ENCODE assay signal across 24 cellular contexts in genomic region chr1:208778417-208778816, GRCh38.
"Had no signal": no experiment of that assay in that cellular context is flagged by ENCODE, and none has a peak within 500 bp of the region (broad histone marks: within the 10 kb centered on the region; RNA-seq: fewer than 3 reads in every experiment).

No MANE protein-coding gene starts in this region.

- DNase-seq: activated CD4-positive, alpha-beta T cell treated with anti-CD3 and anti-CD28 coated beads for 4 hours; activated CD8-positive, alpha-beta memory T cell treated with anti-CD3 and anti-CD28 coated beads, Interleukin-2, amount 50 U/mL, for 48 hours; activated CD8-positive, alpha-beta T cell treated with anti-CD3 and anti-CD28 coated beads, Interleukin-2, amount 10 ng/mL, durations not matched to agents 7 days and 5 days; activated naive CD4-positive, alpha-beta T cell treated with anti-CD3 and anti-CD28 coated beads, Interleukin-2, amount 50 U/mL, for 16 hours; activated naive CD8-positive, alpha-beta T cell treated with anti-CD3 and anti-CD28 coated beads, Interleukin-2, amount 10 ng/mL, durations not matched to agents 7 days and 5 days; activated T-cell treated with anti-CD3 and anti-CD28 coated beads, Interleukin-2, amount 50 U/mL, for 1 hour; adrenal gland; aorta; body of pancreas; Karpas-422; MV-4-11; NCI-H1092 treated with DMSO at 0.1 percent for 48 hours; NCI-H1436; NCI-H1694 treated with DMSO at 0.1 percent for 48 hours; NCI-H2029 treated with DMSO at 0.1 percent for 48 hours; NCI-H345; NCI-H524; PC-9; SIG-M5; T-cell; T-helper 2 cell; T1000 had no signal

- H2AFZ ChIP-seq: PC-9 had no signal

- H3K9me3 Mint-ChIP-seq: activated naive CD8-positive, alpha-beta T cell treated with anti-CD3 and anti-CD28 coated beads, Interleukin-2, amount 10 ng/mL, durations not matched to agents 7 days and 5 days had no signal

- H3K27ac Mint-ChIP-seq: activated CD8-positive, alpha-beta T cell treated with anti-CD3 and anti-CD28 coated beads, Interleukin-2, amount 10 ng/mL, durations not matched to agents 7 days and 5 days; activated naive CD8-positive, alpha-beta T cell treated with anti-CD3 and anti-CD28 coated beads, Interleukin-2, amount 10 ng/mL, durations not matched to agents 7 days and 5 days; T-cell had no signal

- H3K9me3 ChIP-seq: adrenal gland, body of pancreas had no signal

- H3K4me1 Mint-ChIP-seq: activated naive CD8-positive, alpha-beta T cell treated with anti-CD3 and anti-CD28 coated beads, Interleukin-2, amount 10 ng/mL, durations not matched to agents 7 days and 5 days; T-cell had no signal

- H3K4me3 Mint-ChIP-seq: activated CD8-positive, alpha-beta T cell treated with anti-CD3 and anti-CD28 coated beads, Interleukin-2, amount 10 ng/mL, durations not matched to agents 7 days and 5 days; activated naive CD8-positive, alpha-beta T cell treated with anti-CD3 and anti-CD28 coated beads, Interleukin-2, amount 10 ng/mL, durations not matched to agents 7 days and 5 days; T-cell had no signal

- H3K4me3 ChIP-seq: adrenal gland, body of pancreas, PC-9, SK-N-MC had no signal

- H3K36me3 Mint-ChIP-seq: activated naive CD8-positive, alpha-beta T cell treated with anti-CD3 and anti-CD28 coated beads, Interleukin-2, amount 10 ng/mL, durations not matched to agents 7 days and 5 days; T-cell had no signal

- H3K27me3 ChIP-seq: adrenal gland, body of pancreas had no signal

- H3K4me1 ChIP-seq: adrenal gland, body of pancreas had no signal

- H3K4me2 ChIP-seq: PC-9 had no signal

- H3K27me3 Mint-ChIP-seq: activated naive CD8-positive, alpha-beta T cell treated with anti-CD3 and anti-CD28 coated beads, Interleukin-2, amount 10 ng/mL, durations not matched to agents 7 days and 5 days; T-cell had no signal

- H3K36me3 ChIP-seq: adrenal gland had no signal

- ATAC-seq: activated CD4-positive, CD25-positive, alpha-beta regulatory T cell treated with anti-CD3 and anti-CD28 coated beads, Interleukin-2, amount 50 U/mL, for 24 hours; activated CD8-positive, alpha-beta T cell treated with anti-CD3 and anti-CD28 coated beads, Interleukin-2, amount 10 ng/mL, durations not matched to agents 7 days and 5 days; body of pancreas; T-cell had no signal

- H3K27ac ChIP-seq: adrenal gland, body of pancreas, PC-9, SK-N-MC had no signal
